In the genomic region with DNA sequence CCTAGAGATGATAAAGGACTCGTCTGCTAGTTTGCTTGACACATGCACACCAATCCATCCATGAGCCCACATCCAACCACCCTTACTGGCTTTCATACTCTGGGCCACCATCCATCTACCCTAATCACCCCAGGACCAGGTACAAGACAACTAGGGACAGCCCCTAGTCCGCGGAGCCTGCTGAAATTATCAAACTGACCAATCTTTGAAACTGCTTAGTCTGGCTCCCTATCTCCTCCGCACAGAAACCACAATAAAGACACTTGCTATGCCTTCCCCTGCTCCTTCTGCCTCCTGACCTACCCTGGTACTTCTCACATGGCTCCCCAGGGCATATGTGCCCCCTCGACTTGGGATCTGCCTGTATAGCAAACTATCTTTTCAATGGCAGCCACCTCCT, we compare ENCODE assay signal across 1 cellular context.
A peak's percentile ranks its signal among the peaks of the same experiment; 100 is the strongest.
TF ChIP-seq lines count a peak whose summit lies in the region.

No MANE protein-coding gene starts in this region.

TF ChIP-seq in K562, 482 proteins besides CTCF, POLR2A, EP300 and RAD21 (continued from another document and continues in another):
- TF ChIP-seq, protein P1, sequence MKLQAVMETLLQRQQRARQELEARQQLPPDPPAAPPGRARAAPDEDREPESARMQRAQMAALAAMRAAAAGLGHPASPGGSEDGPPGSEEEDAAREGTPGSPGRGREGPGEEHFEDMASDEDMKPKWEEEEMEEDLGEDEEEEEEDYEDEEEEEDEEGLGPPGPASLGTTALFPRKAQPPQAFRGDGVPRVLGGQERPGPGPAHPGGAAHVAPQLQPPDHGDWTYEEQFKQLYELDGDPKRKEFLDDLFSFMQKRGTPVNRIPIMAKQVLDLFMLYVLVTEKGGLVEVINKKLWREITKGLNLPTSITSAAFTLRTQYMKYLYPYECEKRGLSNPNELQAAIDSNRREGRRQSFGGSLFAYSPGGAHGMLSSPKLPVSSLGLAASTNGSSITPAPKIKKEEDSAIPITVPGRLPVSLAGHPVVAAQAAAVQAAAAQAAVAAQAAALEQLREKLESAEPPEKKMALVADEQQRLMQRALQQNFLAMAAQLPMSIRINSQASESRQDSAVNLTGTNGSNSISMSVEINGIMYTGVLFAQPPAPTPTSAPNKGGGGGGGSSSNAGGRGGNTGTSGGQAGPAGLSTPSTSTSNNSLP (IDR thresholded peaks at IDR 0.05; ENCODE audit: borderline replicate concordance, low read depth, low read length), result no peak
- no peak for TF ChIP-seq ZNF41 (CRISPR knock-in tag; conservative IDR thresholded peaks at IDR 0.05)
- no peak for TF ChIP-seq HDAC8 (tag; IDR thresholded peaks at IDR 0.05)
- TF ChIP-seq, protein P2, sequence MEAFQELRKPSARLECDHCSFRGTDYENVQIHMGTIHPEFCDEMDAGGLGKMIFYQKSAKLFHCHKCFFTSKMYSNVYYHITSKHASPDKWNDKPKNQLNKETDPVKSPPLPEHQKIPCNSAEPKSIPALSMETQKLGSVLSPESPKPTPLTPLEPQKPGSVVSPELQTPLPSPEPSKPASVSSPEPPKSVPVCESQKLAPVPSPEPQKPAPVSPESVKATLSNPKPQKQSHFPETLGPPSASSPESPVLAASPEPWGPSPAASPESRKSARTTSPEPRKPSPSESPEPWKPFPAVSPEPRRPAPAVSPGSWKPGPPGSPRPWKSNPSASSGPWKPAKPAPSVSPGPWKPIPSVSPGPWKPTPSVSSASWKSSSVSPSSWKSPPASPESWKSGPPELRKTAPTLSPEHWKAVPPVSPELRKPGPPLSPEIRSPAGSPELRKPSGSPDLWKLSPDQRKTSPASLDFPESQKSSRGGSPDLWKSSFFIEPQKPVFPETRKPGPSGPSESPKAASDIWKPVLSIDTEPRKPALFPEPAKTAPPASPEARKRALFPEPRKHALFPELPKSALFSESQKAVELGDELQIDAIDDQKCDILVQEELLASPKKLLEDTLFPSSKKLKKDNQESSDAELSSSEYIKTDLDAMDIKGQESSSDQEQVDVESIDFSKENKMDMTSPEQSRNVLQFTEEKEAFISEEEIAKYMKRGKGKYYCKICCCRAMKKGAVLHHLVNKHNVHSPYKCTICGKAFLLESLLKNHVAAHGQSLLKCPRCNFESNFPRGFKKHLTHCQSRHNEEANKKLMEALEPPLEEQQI (IDR thresholded peaks at IDR 0.05), result no peak
- TF ChIP-seq NR2C2 (CRISPR knock-in tag; IDR thresholded peaks at IDR 0.05), result no peak
- no peak for TF ChIP-seq NR2C2 (tag; IDR thresholded peaks at IDR 0.05)
- no peak for TF ChIP-seq NONO (IDR thresholded peaks at IDR 0.05; ENCODE audit: low read depth in 2 of 2, low read length in 1 of 2)
- TF ChIP-seq HINFP (tag; conservative IDR thresholded peaks at IDR 0.05; ENCODE audit: low read depth), result no peak
- TF ChIP-seq POLR3G (IDR thresholded peaks at IDR 0.05; ENCODE audit: extremely low read depth, insufficient read length, insufficient replicate concordance), result no peak
- TF ChIP-seq, protein P3, sequence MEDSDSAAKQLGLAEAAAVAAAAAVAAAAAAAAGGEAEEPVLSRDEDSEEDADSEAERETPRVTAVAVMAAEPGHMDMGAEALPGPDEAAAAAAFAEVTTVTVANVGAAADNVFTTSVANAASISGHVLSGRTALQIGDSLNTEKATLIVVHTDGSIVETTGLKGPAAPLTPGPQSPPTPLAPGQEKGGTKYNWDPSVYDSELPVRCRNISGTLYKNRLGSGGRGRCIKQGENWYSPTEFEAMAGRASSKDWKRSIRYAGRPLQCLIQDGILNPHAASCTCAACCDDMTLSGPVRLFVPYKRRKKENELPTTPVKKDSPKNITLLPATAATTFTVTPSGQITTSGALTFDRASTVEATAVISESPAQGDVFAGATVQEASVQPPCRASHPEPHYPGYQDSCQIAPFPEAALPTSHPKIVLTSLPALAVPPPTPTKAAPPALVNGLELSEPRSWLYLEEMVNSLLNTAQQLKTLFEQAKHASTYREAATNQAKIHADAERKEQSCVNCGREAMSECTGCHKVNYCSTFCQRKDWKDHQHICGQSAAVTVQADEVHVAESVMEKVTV (CRISPR knock-in tag; IDR thresholded peaks at IDR 0.05), result no peak
- TF ChIP-seq ZC3H8 (IDR thresholded peaks at IDR 0.05), result no peak
- TF ChIP-seq ZNF592 (IDR thresholded peaks at IDR 0.05), result no peak
- TF ChIP-seq HOMEZ (CRISPR knock-in tag; IDR thresholded peaks at IDR 0.05), result no peak
- TF ChIP-seq ZNF77 (CRISPR knock-in tag; IDR thresholded peaks at IDR 0.05), result no peak
- no peak for TF ChIP-seq ZNF79 (CRISPR knock-in tag; IDR thresholded peaks at IDR 0.05; ENCODE audit: low read depth)
- TF ChIP-seq MAFK (IDR thresholded peaks at IDR 0.05; ENCODE audit: low read length), result no peak
- TF ChIP-seq, protein P4, sequence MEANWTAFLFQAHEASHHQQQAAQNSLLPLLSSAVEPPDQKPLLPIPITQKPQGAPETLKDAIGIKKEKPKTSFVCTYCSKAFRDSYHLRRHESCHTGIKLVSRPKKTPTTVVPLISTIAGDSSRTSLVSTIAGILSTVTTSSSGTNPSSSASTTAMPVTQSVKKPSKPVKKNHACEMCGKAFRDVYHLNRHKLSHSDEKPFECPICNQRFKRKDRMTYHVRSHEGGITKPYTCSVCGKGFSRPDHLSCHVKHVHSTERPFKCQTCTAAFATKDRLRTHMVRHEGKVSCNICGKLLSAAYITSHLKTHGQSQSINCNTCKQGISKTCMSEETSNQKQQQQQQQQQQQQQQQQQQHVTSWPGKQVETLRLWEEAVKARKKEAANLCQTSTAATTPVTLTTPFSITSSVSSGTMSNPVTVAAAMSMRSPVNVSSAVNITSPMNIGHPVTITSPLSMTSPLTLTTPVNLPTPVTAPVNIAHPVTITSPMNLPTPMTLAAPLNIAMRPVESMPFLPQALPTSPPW (CRISPR knock-in tag; IDR thresholded peaks at IDR 0.05), result no peak
- no peak for TF ChIP-seq MCM3 (IDR thresholded peaks at IDR 0.05)
- no peak for TF ChIP-seq GATAD2B (IDR thresholded peaks at IDR 0.05; ENCODE audit: borderline replicate concordance)
- no peak for TF ChIP-seq ZNF24 (IDR thresholded peaks at IDR 0.05)
- no peak for TF ChIP-seq ZNF449 (CRISPR knock-in tag; IDR thresholded peaks at IDR 0.05)
- no peak for TF ChIP-seq ETS1 (conservative IDR thresholded peaks at IDR 0.05; ENCODE audit: control insufficient read depth, low read depth, low read length)
- no peak for TF ChIP-seq BRD4 (IDR thresholded peaks at IDR 0.05)
- 0 out of 2 replicates have a peak, but pooled peaks have one; percentile 19 for TF ChIP-seq ATF7 (IDR thresholded peaks at IDR 0.05)
- TF ChIP-seq SNAPC5 (CRISPR knock-in tag; IDR thresholded peaks at IDR 0.05), result no peak
- no peak for TF ChIP-seq TRIM25 (IDR thresholded peaks at IDR 0.05; ENCODE audit: borderline replicate concordance)
- TF ChIP-seq SP1 (CRISPR knock-in tag; IDR thresholded peaks at IDR 0.05), result no peak
- TF ChIP-seq ERF (CRISPR knock-in tag; IDR thresholded peaks at IDR 0.05), result no peak
- no peak for TF ChIP-seq ZNF212 (CRISPR knock-in tag; IDR thresholded peaks at IDR 0.05)
- no peak for TF ChIP-seq BRCA1 (IDR thresholded peaks at IDR 0.05)
- TF ChIP-seq BRCA1 (CRISPR knock-in tag; IDR thresholded peaks at IDR 0.05), result no peak
- no peak for TF ChIP-seq ZNF280A (IDR thresholded peaks at IDR 0.05; ENCODE audit: low read depth, partially characterized antibody)
- TF ChIP-seq ZNF184 (CRISPR knock-in tag; IDR thresholded peaks at IDR 0.05), result no peak
